ENCODE assay signal across 7 cellular contexts in the genomic region with DNA sequence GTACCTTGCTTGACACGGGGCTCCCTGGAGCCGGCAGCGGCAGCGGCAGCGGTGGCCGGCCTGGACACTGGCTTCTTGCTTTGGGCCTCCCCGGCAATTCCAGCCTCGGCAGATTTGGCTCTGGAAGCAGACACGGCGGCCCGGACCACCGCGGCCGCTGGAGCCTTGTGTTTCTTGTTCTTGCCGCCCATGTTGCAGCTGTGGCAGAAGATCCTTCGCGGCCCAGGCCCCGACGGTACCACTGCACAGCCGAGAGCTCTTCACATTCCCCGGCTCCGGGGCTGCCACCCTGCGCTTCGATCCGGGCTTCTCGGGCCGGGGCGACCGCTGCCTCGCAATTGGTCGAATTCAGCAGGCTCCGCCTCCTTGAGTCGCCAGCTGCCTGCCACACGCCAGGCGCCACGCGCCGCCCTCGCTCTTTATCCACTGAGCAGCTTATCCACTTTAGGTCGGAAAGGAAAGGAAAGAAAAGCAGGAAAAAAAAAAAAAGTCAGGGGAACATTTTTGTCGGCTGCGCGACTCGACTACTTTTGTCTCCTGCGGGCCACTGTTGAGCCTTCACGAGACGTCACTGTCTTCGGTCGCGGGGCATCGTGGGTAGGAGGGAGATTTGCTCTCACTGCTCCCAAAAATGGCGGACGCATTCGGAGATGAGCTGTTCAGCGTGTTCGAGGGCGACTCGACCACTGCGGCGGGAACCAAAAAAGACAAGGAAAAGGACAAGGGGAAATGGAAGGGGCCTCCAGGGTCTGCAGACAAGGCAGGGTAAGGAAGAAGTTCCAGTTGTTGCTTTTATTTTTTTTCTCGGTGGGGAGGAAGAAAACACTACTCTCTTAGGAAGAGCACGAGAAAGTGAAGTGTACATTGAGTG.
A peak's percentile ranks its signal among the peaks of the same experiment; 100 is the strongest.
DNase-seq lines count a peak whose midpoint lies in the region; ATAC-seq lines count a peak whose summit lies in the region.

A gene with protein sequence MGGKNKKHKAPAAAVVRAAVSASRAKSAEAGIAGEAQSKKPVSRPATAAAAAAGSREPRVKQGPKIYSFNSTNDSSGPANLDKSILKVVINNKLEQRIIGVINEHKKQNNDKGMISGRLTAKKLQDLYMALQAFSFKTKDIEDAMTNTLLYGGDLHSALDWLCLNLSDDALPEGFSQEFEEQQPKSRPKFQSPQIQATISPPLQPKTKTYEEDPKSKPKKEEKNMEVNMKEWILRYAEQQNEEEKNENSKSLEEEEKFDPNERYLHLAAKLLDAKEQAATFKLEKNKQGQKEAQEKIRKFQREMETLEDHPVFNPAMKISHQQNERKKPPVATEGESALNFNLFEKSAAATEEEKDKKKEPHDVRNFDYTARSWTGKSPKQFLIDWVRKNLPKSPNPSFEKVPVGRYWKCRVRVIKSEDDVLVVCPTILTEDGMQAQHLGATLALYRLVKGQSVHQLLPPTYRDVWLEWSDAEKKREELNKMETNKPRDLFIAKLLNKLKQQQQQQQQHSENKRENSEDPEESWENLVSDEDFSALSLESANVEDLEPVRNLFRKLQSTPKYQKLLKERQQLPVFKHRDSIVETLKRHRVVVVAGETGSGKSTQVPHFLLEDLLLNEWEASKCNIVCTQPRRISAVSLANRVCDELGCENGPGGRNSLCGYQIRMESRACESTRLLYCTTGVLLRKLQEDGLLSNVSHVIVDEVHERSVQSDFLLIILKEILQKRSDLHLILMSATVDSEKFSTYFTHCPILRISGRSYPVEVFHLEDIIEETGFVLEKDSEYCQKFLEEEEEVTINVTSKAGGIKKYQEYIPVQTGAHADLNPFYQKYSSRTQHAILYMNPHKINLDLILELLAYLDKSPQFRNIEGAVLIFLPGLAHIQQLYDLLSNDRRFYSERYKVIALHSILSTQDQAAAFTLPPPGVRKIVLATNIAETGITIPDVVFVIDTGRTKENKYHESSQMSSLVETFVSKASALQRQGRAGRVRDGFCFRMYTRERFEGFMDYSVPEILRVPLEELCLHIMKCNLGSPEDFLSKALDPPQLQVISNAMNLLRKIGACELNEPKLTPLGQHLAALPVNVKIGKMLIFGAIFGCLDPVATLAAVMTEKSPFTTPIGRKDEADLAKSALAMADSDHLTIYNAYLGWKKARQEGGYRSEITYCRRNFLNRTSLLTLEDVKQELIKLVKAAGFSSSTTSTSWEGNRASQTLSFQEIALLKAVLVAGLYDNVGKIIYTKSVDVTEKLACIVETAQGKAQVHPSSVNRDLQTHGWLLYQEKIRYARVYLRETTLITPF (N-terminal part only) (minus strand): TSS at position 312 of the 871 bp plus-strand sequence. CDS start 121 bp downstream, at position 191.
A gene (plus strand): TSS at position 607 of the 871 bp plus-strand sequence. CDS start 25 bp downstream, at position 632.

- DNase-seq in NCI-H2029 treated with DMSO at 0.1 percent for 48 hours (lab: John Stamatoyannopoulos, UW) = peak; percentile 76
- DNase-seq in T-helper 9 cell = peak; percentile 80
- DNase-seq in astrocyte of the hippocampus (ENCODE audit: low read depth, low spot score) = peak; percentile 97
- DNase-seq in hippocampal formation (lab: John Stamatoyannopoulos, UW) = peak; percentile 92
- peak; percentile 99 for DNase-seq in retina

- ATAC-seq in GM18511 (IDR thresholded peaks at IDR 0.05; ENCODE audit: unreplicated experiment) (peak; percentile 94), HG03025 (IDR thresholded peaks at IDR 0.05; ENCODE audit: low FRiP score, unreplicated experiment) (peak; percentile 91)

Comparison
In these comparisons a context has a peak if more than half of its experiments do, and no peak if none do; other contexts are left out.
1. Peak in every context shown above with its lines: DNase-seq and ATAC-seq.